8 cellular contexts compared by ENCODE assay signal in genomic region chr16:58734459-58734787, GRCh38. TPM values are rescaled to one million over a fixed set of nuclear protein-coding genes. Genes with fewer than 3 reads are reported as not detected.
A peak's percentile ranks its signal among the peaks of the same experiment; 100 is the strongest.
DNase-seq lines count a peak whose midpoint lies in the region; ATAC-seq and TF ChIP-seq lines count a peak whose summit lies in the region.

No MANE protein-coding gene starts in this region.

- no peak for ATAC-seq in GM18858 (IDR thresholded peaks at IDR 0.05; ENCODE audit: unreplicated experiment)

- peaks cover 4% of the 10 kb centered on the region for H3K36me3 Mint-ChIP-seq in nephron (ENCODE audit: low read depth)

- H3K27ac ChIP-seq in coronary artery: peak overlapping the region; percentile 56 to 88

- H3K4me3 Mint-ChIP-seq in nephron: peak overlapping the region; percentile 99 to 100 (median 100)

- no peak for DNase-seq in BJ (ENCODE audit: low read depth)
- DNase-seq in LNCaP clone FGC (ENCODE audit: low read depth): no peak
- no peak for DNase-seq in coronary artery (ENCODE audit: low spot score)
- no peak for DNase-seq in DMS79 treated with DMSO at 0.1 percent for 48 hours (lab: John Stamatoyannopoulos, UW)
- no peak for DNase-seq in NOMO-1 (lab: John Stamatoyannopoulos, UW; ENCODE audit: unreplicated experiment in 2 of 2)
- DNase-seq in NCI-H1436 treated with DMSO at 0.1 percent for 48 hours (lab: John Stamatoyannopoulos, UW): no peak

- H3K27me3 Mint-ChIP-seq in nephron (ENCODE audit: low read depth): peaks cover 3% of the 10 kb centered on the region

- H3K4me3 ChIP-seq in BJ (ENCODE audit: low read depth, low read length) (peak overlapping the region; percentile 95), LNCaP clone FGC (ENCODE audit: low read depth, low read length) (peak overlapping the region; percentile 84), coronary artery (peak overlapping the region; percentile 100)

- peak overlapping the region in 1 of 3 experiments; percentile 93 for H3K27ac Mint-ChIP-seq in nephron

- H3K27me3 ChIP-seq in BJ (ENCODE audit: control insufficient read depth, insufficient read depth, low read length): no peaks in the 10 kb centered on the region

- H3K9me3 Mint-ChIP-seq in nephron: no peaks in the 10 kb centered on the region

- no peak for TF ChIP-seq CTCF in BJ (IDR thresholded peaks at IDR 0.05; ENCODE audit: insufficient read depth, low read depth, low read length)
- TF ChIP-seq CTCF in LNCaP clone FGC (IDR thresholded peaks at IDR 0.05; ENCODE audit: control insufficient read depth, extremely low read depth, insufficient read depth): no peak
- no peak for TF ChIP-seq CTCF in coronary artery (IDR thresholded peaks at IDR 0.05)
- no peak for TF ChIP-seq CTCF in nephron (IDR thresholded peaks at IDR 0.05; ENCODE audit: unreplicated experiment in 3 of 3)

- CTCF ChIA-PET in BJ (lab: Yijun Ruan, JAX): interaction anchor here (0.9 to 1.4 kb wide), 4 partner anchors 9 to 38 kb away, joined by 3 to 5 read pairs (median 4); no protein-coding TSS in a partner anchor

- H3K4me1 Mint-ChIP-seq in nephron: peaks cover 12% of the 10 kb centered on the region

- no peaks in the 10 kb centered on the region for H3K36me3 ChIP-seq in BJ (ENCODE audit: control insufficient read depth, insufficient read depth, low read length)

- POLR2A ChIA-PET in BJ (lab: Charles Lee): no interaction called here

RNA-seq across cellular contexts. Expression of gene GOT2, which starts 0.3 kb away (rescaled TPM):
- 65.2 and 72.8 TPM in 2 replicates for polyA plus RNA-seq in BJ (2011; rRNA removed)
- polyA minus RNA-seq in BJ (2011; rRNA and poly(A)+ RNA removed): 39.0 and 49.2 TPM in 2 replicates

RNA-seq across cellular contexts. Expression of gene SLC38A7, which starts 49.9 kb away (rescaled TPM):
- polyA plus RNA-seq in BJ (2011; rRNA removed): 16.6 and 24.1 TPM in 2 replicates
- 27.1 and 36.2 TPM in 2 replicates for polyA minus RNA-seq in BJ (2011; rRNA and poly(A)+ RNA removed)
